ENCODE assay signal across 8 cellular contexts in genomic region chr4:38759077-38759789, GRCh38. TPM values are rescaled to one million over a fixed set of nuclear protein-coding genes. Genes with fewer than 3 reads are reported as not detected.
DNase-seq lines count a peak whose midpoint lies in the region; ATAC-seq and TF ChIP-seq lines count a peak whose summit lies in the region.

No MANE protein-coding gene starts in this region.

- intact Hi-C loops in right lobe of liver (cut with DNase I) = no loop called here

- H3K4me1 ChIP-seq in right lobe of liver = no peaks in the 10 kb centered on the region

- ATAC-seq in right lobe of liver = peak; percentile 86 to 92 (median 88)
- ATAC-seq in GM18867 (IDR thresholded peaks at IDR 0.05; ENCODE audit: unreplicated experiment) = no peak

- H3K27me3 ChIP-seq in right lobe of liver = no peaks in the 10 kb centered on the region

- TF ChIP-seq CTCF in GM12865 (IDR thresholded peaks at IDR 0.05; ENCODE audit: insufficient read depth, low read depth, low read length, missing control alignments) = peak; percentile 56
- TF ChIP-seq CTCF in right lobe of liver (IDR thresholded peaks at IDR 0.05) = peak; percentile 65 to 84 (median 74)

- H3K4me3 ChIP-seq in GM12865 (ENCODE audit: low read depth, low read length) (no peak overlapping the region), right lobe of liver (no peak overlapping the region)

- H3K36me3 ChIP-seq in right lobe of liver = no peaks in the 10 kb centered on the region

- no peak overlapping the region for H3K27ac ChIP-seq in right lobe of liver

- WGBS in right lobe of liver (ENCODE audit: insufficient coverage, low coverage, low lambda C conversion rate, missing lambda C conversion rate) = 8% methylated on average over 8 of the region's 8 CpGs

- TF ChIP-seq POLR2A in right lobe of liver (IDR thresholded peaks at IDR 0.05) = no peak

- peak; percentile 83 for DNase-seq in GM12865 (ENCODE audit: low read depth)
- DNase-seq in NCI-H2227 (lab: John Stamatoyannopoulos, UW; ENCODE audit: unreplicated experiment) = peak; percentile 44
- peak; percentile 33 to 50 for DNase-seq in activated CD4-positive, alpha-beta T cell treated with anti-CD3 and anti-CD28 coated beads, Interleukin-2, amount 50 U/mL, for 24 hours (ENCODE audit: low read depth in 1 of 2, low spot score in 1 of 2)
- peak; percentile 75 for DNase-seq in dermis blood vessel endothelial cell
- peak in 1 of 3 donors; percentile 68 for DNase-seq in right lobe of liver
- peak; percentile 19 to 37 (median 26) for DNase-seq in stimulated activated CD4-positive, alpha-beta T cell treated with anti-CD3 and anti-CD28 coated beads, TNF-alpha, amount 100 ng/mL, for 1 hour (ENCODE audit: low read depth in 3 of 3, low spot score in 1 of 3)
- DNase-seq in NCI-H345 (lab: John Stamatoyannopoulos, UW) = no peak

- no peaks in the 10 kb centered on the region for H3K9me3 ChIP-seq in right lobe of liver

RNA-seq across cellular contexts. Expression of gene TLR10, which starts 23.6 kb away (rescaled TPM):
- total RNA-seq in dermis blood vessel endothelial cell (not detected in 2 replicates), right lobe of liver (under 1 TPM in 4 of 6 experiments, not detected in 2; 0.16 to 0.68 (median 0.39) TPM)

RNA-seq across cellular contexts. Expression of gene TLR1, which starts 45.4 kb away (rescaled TPM):
- total RNA-seq in dermis blood vessel endothelial cell (3.1 and 6.9 TPM in 2 replicates), right lobe of liver (10 to 100 TPM in 1 of 6 experiments, 1 to 10 TPM in 5; 5.1 to 10.5 (median 7.8) TPM)
